8 cellular contexts compared by ENCODE assay signal in the genomic region with DNA sequence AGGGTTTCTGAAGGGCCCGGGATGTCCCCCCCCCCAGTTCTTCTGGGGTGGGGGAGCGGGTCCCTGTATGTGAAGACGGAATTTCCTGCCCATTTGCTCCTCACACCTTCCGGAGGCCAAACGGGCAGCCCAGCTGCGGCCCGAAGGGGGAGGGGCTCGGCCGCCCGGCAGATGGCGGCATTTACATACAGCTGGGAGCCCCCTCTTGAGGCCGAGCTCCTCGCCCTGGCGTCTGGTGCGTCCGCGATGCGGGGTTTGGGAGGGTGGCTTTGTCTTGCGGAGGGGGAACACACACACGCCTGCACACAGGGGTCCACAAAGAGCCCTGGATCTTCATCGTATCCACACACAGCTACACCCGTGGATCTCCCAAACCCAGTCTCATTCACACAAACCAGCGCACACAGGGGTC. TPM values are rescaled to one million over a fixed set of nuclear protein-coding genes. Genes with fewer than 3 reads are reported as not detected.
DNase-seq lines count a peak whose midpoint lies in the region; ATAC-seq and TF ChIP-seq lines count a peak whose summit lies in the region.

No MANE protein-coding gene starts in this region.

- peak overlapping the region; percentile 31 for H3K4me3 Mint-ChIP-seq in activated CD4-positive, alpha-beta T cell treated with anti-CD3 and anti-CD28 coated beads for 36 hours

- peaks cover 14% of the 10 kb centered on the region for H3K4me1 Mint-ChIP-seq in activated CD4-positive, alpha-beta T cell treated with anti-CD3 and anti-CD28 coated beads for 36 hours

- H3K4me3 ChIP-seq in esophagus muscularis mucosa = peak overlapping the region in 3 of 4 donors; percentile 0 to 23 (median 12)
- H3K4me3 ChIP-seq in osteoblast (ENCODE audit: insufficient read depth, low read length) = peak overlapping the region; percentile 46

- H3K4me2 ChIP-seq in osteoblast (ENCODE audit: insufficient read depth, low read length) = peak overlapping the region; percentile 66

- TF ChIP-seq POLR2A in esophagus muscularis mucosa (IDR thresholded peaks at IDR 0.05; ENCODE audit: low read depth) = no peak

- H3K36me3 ChIP-seq in esophagus muscularis mucosa (no peaks in the 10 kb centered on the region), osteoblast (ENCODE audit: insufficient read depth, low read length) (no peaks in the 10 kb centered on the region)

- peaks cover 19 to 26% (median 24%) of the 10 kb centered on the region in 4 donors for H3K4me1 ChIP-seq in esophagus muscularis mucosa
- H3K4me1 ChIP-seq in osteoblast (ENCODE audit: insufficient read depth, low read length) = peaks cover 5% of the 10 kb centered on the region

- no peaks in the 10 kb centered on the region for H3K36me3 Mint-ChIP-seq in activated CD4-positive, alpha-beta T cell treated with anti-CD3 and anti-CD28 coated beads for 36 hours (ENCODE audit: low read depth)

- intact Hi-C loops in activated CD4-positive, alpha-beta T cell treated with anti-CD3 and anti-CD28 coated beads for 36 hours (cut with DNase I, micrococcal nuclease) = loop anchor here in 1 of 2 experiments (5.0 kb wide), 1 partner anchor 34 kb away; a partner anchor contains a TSS
- intact Hi-C loops in esophagus muscularis mucosa (cut with DNase I) = no loop called here

- H3K79me2 ChIP-seq in osteoblast (ENCODE audit: insufficient read depth, low read length) = no peaks in the 10 kb centered on the region

- TF ChIP-seq CTCF in esophagus muscularis mucosa (IDR thresholded peaks at IDR 0.05) = peak; percentile 21 to 41 (median 28)
- peak; percentile 20 for TF ChIP-seq CTCF in osteoblast (IDR thresholded peaks at IDR 0.05; ENCODE audit: extremely low read depth, low read depth, low read length)

- POLR2A ChIA-PET in activated CD4-positive, alpha-beta T cell treated with anti-CD3 and anti-CD28 coated beads for 36 hours (lab: Charles Lee) = interaction anchor here (0.6 to 1.1 kb wide), 2 partner anchors 20 to 62 kb away, joined by 4 read pairs; a partner anchor contains a TSS

- H3K27me3 ChIP-seq in esophagus muscularis mucosa (peaks cover 0 to 71% (median 28%) of the 10 kb centered on the region in 4 donors), osteoblast (ENCODE audit: insufficient read depth, low read length) (peaks cover 49% of the 10 kb centered on the region)

- no peak for TF ChIP-seq EP300 in esophagus muscularis mucosa (IDR thresholded peaks at IDR 0.05)

- 0% methylated on average over 13 of the region's 23 CpGs for WGBS in esophagus muscularis mucosa

- no peaks in the 10 kb centered on the region for H3K9me3 Mint-ChIP-seq in activated CD4-positive, alpha-beta T cell treated with anti-CD3 and anti-CD28 coated beads for 36 hours (ENCODE audit: low read depth)

- no peak overlapping the region for H3K27ac Mint-ChIP-seq in activated CD4-positive, alpha-beta T cell treated with anti-CD3 and anti-CD28 coated beads for 36 hours

- no peaks in the 10 kb centered on the region for H4K20me1 ChIP-seq in osteoblast (ENCODE audit: insufficient read depth, low read length)

- H3K27ac ChIP-seq in esophagus muscularis mucosa (replicated peaks in 1 of 4) (no peak overlapping the region), osteoblast (ENCODE audit: low read depth, low read length) (no peak overlapping the region)

- peaks cover 0 to 3% (median 0%) of the 10 kb centered on the region in 4 donors for H3K9me3 ChIP-seq in esophagus muscularis mucosa
- H3K9me3 ChIP-seq in osteoblast (ENCODE audit: low read depth, low read length) = no peaks in the 10 kb centered on the region

- ATAC-seq in activated CD4-positive, alpha-beta T cell treated with anti-CD3 and anti-CD28 coated beads for 36 hours = peak; percentile 45
- ATAC-seq in SK-N-SH treated with all-trans-retinoic acid at 6 μM for 48 hours (peak; percentile 77), HG02763 (IDR thresholded peaks at IDR 0.05; ENCODE audit: unreplicated experiment) (no peak), HG03469 (IDR thresholded peaks at IDR 0.05; ENCODE audit: unreplicated experiment) (no peak)

- H2AFZ ChIP-seq in osteoblast (ENCODE audit: low read length) = peak overlapping the region; percentile 56

- CTCF ChIA-PET in activated CD4-positive, alpha-beta T cell treated with anti-CD3 and anti-CD28 coated beads for 36 hours (lab: Charles Lee) = interaction anchor here (0.6 to 1.0 kb wide), 6 partner anchors 10 to 1119 kb away, joined by 3 to 4 read pairs (median 3); no protein-coding TSS in a partner anchor

- DNase-seq in activated CD4-positive, alpha-beta T cell treated with anti-CD3 and anti-CD28 coated beads for 36 hours = peak; percentile 57
- DNase-seq in activated CD4-positive, alpha-beta T cell treated with anti-CD3 and anti-CD28 coated beads, Interleukin-2, amount 50 U/mL, for 1 hour = no peak
- peak; percentile 93 for DNase-seq in NCI-H1105 treated with DMSO at 0.1 percent for 48 hours (lab: John Stamatoyannopoulos, UW)
- DNase-seq in esophagus muscularis mucosa (ENCODE audit: extremely low spot score) = no peak
- peak; percentile 89 for DNase-seq in osteoblast (ENCODE audit: insufficient read length, low spot score, missing footprints)

- H3K27me3 Mint-ChIP-seq in activated CD4-positive, alpha-beta T cell treated with anti-CD3 and anti-CD28 coated beads for 36 hours = peaks cover 32% of the 10 kb centered on the region

TF ChIP-seq in SK-N-SH treated with all-trans-retinoic acid at 6 μM for 48 hours, 23 proteins besides CTCF, POLR2A, EP300 and RAD21:
- TF ChIP-seq GLIS3 (CRISPR knock-in tag; IDR thresholded peaks at IDR 0.05) (no peak), ZC3H10 (CRISPR knock-in tag; IDR thresholded peaks at IDR 0.05) (no peak), TCF4 (CRISPR knock-in tag; IDR thresholded peaks at IDR 0.05; ENCODE audit: borderline replicate concordance) (peak; percentile 41; the same call in 1 of the 2 replicates), ESRRG (CRISPR knock-in tag; IDR thresholded peaks at IDR 0.05) (no peak), CSDC2 (CRISPR knock-in tag; IDR thresholded peaks at IDR 0.05) (no peak), ZNF565 (CRISPR knock-in tag; conservative IDR thresholded peaks at IDR 0.05; ENCODE audit: low read depth) (no peak), ZFP30 (CRISPR knock-in tag; IDR thresholded peaks at IDR 0.05) (no peak)
- TF ChIP-seq, protein P1, sequence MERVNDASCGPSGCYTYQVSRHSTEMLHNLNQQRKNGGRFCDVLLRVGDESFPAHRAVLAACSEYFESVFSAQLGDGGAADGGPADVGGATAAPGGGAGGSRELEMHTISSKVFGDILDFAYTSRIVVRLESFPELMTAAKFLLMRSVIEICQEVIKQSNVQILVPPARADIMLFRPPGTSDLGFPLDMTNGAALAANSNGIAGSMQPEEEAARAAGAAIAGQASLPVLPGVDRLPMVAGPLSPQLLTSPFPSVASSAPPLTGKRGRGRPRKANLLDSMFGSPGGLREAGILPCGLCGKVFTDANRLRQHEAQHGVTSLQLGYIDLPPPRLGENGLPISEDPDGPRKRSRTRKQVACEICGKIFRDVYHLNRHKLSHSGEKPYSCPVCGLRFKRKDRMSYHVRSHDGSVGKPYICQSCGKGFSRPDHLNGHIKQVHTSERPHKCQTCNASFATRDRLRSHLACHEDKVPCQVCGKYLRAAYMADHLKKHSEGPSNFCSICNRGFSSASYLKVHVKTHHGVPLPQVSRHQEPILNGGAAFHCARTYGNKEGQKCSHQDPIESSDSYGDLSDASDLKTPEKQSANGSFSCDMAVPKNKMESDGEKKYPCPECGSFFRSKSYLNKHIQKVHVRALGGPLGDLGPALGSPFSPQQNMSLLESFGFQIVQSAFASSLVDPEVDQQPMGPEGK (CRISPR knock-in tag; IDR thresholded peaks at IDR 0.05; ENCODE audit: borderline replicate concordance) = peak; percentile 17; the same call in 1 of the 2 replicates

RNA-seq across cellular contexts. Expression of a gene that starts 0.9 kb away (rescaled TPM):
- under 1 TPM; 0.72 to 0.94 TPM for total RNA-seq in activated CD4-positive, alpha-beta T cell treated with anti-CD3 and anti-CD28 coated beads for 36 hours
- total RNA-seq in esophagus muscularis mucosa (not detected), osteoblast (under 0.01 TPM in 1 of 2 replicates, not detected in the other)

RNA-seq across cellular contexts. Expression of a gene that starts 17.1 kb away (rescaled TPM):
- total RNA-seq in activated CD4-positive, alpha-beta T cell treated with anti-CD3 and anti-CD28 coated beads for 36 hours = not detected
- total RNA-seq in esophagus muscularis mucosa (not detected), osteoblast (not detected in 2 replicates)

RNA-seq across cellular contexts. Expression of a gene that starts 17.2 kb away (rescaled TPM):
- 100 to 1,000 TPM in 1 of 2 experiments, 10 to 100 TPM in 1; 99.4 to 126 TPM for total RNA-seq in activated CD4-positive, alpha-beta T cell treated with anti-CD3 and anti-CD28 coated beads for 36 hours
- total RNA-seq in esophagus muscularis mucosa = 10 to 100 TPM; 36.1 to 58.0 (median 51.3) TPM
- 29.8 and 36.9 TPM in 2 replicates for total RNA-seq in osteoblast

RNA-seq across cellular contexts. Expression of a gene that starts 34.8 kb away (rescaled TPM):
- 1 to 10 TPM; 1.4 to 3.5 TPM for total RNA-seq in activated CD4-positive, alpha-beta T cell treated with anti-CD3 and anti-CD28 coated beads for 36 hours
- total RNA-seq in esophagus muscularis mucosa (1 to 10 TPM; 3.0 to 6.4 (median 6.1) TPM), osteoblast (4.7 and 5.1 TPM in 2 replicates)

RNA-seq across cellular contexts. Expression of a gene that starts 42.1 kb away (rescaled TPM):
- total RNA-seq in activated CD4-positive, alpha-beta T cell treated with anti-CD3 and anti-CD28 coated beads for 36 hours = 10 to 100 TPM in 1 of 2 experiments, 1 to 10 TPM in 1; 9.0 to 10.7 TPM
- total RNA-seq in esophagus muscularis mucosa = 10 to 100 TPM; 13.9 to 26.4 (median 18.9) TPM
- total RNA-seq in osteoblast = 8.3 TPM in 2 replicates

Comparison
In these comparisons a context has a peak if more than half of its experiments do, and no peak if none do; other contexts are left out.
1. DNase-seq: peak in activated CD4-positive, alpha-beta T cell treated with anti-CD3 and anti-CD28 coated beads for 36 hours (single experiment), NCI-H1105 treated with DMSO at 0.1 percent for 48 hours (single experiment) and osteoblast (single experiment); none in activated CD4-positive, alpha-beta T cell treated with anti-CD3 and anti-CD28 coated beads, Interleukin-2, amount 50 U/mL, for 1 hour (single experiment) and esophagus muscularis mucosa (single experiment).
2. ATAC-seq: peak in activated CD4-positive, alpha-beta T cell treated with anti-CD3 and anti-CD28 coated beads for 36 hours (single experiment) and SK-N-SH treated with all-trans-retinoic acid at 6 μM for 48 hours (single experiment); none in HG02763 (single experiment) and HG03469 (single experiment).